In the genomic region with DNA sequence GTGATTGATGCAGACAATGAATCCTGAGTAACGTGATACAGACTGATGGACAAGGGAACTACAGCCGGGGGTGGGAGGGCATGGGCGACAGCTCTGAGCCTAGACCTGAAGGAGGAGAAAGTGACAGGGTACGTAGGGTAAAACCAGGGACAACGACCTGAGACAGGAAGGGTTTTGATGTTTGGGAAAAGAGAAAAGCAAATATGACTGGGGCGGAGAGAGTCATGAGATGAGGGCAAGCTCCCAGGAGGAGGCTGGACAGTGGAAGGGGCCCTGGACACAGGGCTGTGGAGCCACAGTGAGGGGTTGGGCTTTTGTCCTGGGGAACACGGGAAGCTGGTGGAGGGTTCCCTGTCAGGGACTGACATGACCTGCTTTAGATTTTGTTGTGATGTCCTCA, we compare ENCODE assay signal across 1 cellular context.
TF ChIP-seq lines count a peak whose summit lies in the region.

No MANE protein-coding gene starts in this region.

TF ChIP-seq in WTC11, 78 proteins besides CTCF, POLR2A, EP300 and RAD21 (continued from another document):
- TF ChIP-seq, protein P1, sequence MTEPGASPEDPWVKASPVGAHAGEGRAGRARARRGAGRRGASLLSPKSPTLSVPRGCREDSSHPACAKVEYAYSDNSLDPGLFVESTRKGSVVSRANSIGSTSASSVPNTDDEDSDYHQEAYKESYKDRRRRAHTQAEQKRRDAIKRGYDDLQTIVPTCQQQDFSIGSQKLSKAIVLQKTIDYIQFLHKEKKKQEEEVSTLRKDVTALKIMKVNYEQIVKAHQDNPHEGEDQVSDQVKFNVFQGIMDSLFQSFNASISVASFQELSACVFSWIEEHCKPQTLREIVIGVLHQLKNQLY (CRISPR knock-in tag; IDR thresholded peaks at IDR 0.05): no peak
- TF ChIP-seq, protein P2, sequence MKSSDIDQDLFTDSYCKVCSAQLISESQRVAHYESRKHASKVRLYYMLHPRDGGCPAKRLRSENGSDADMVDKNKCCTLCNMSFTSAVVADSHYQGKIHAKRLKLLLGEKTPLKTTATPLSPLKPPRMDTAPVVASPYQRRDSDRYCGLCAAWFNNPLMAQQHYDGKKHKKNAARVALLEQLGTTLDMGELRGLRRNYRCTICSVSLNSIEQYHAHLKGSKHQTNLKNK (CRISPR knock-in tag; IDR thresholded peaks at IDR 0.05): no peak
- TF ChIP-seq, protein P3, sequence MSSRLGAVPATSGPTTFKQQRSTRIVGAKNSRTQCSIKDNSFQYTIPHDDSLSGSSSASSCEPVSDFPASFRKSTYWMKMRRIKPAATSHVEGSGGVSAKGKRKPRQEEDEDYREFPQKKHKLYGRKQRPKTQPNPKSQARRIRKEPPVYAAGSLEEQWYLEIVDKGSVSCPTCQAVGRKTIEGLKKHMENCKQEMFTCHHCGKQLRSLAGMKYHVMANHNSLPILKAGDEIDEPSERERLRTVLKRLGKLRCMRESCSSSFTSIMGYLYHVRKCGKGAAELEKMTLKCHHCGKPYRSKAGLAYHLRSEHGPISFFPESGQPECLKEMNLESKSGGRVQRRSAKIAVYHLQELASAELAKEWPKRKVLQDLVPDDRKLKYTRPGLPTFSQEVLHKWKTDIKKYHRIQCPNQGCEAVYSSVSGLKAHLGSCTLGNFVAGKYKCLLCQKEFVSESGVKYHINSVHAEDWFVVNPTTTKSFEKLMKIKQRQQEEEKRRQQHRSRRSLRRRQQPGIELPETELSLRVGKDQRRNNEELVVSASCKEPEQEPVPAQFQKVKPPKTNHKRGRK (CRISPR knock-in tag; IDR thresholded peaks at IDR 0.05; ENCODE audit: borderline replicate concordance): no peak
- TF ChIP-seq, protein P4, sequence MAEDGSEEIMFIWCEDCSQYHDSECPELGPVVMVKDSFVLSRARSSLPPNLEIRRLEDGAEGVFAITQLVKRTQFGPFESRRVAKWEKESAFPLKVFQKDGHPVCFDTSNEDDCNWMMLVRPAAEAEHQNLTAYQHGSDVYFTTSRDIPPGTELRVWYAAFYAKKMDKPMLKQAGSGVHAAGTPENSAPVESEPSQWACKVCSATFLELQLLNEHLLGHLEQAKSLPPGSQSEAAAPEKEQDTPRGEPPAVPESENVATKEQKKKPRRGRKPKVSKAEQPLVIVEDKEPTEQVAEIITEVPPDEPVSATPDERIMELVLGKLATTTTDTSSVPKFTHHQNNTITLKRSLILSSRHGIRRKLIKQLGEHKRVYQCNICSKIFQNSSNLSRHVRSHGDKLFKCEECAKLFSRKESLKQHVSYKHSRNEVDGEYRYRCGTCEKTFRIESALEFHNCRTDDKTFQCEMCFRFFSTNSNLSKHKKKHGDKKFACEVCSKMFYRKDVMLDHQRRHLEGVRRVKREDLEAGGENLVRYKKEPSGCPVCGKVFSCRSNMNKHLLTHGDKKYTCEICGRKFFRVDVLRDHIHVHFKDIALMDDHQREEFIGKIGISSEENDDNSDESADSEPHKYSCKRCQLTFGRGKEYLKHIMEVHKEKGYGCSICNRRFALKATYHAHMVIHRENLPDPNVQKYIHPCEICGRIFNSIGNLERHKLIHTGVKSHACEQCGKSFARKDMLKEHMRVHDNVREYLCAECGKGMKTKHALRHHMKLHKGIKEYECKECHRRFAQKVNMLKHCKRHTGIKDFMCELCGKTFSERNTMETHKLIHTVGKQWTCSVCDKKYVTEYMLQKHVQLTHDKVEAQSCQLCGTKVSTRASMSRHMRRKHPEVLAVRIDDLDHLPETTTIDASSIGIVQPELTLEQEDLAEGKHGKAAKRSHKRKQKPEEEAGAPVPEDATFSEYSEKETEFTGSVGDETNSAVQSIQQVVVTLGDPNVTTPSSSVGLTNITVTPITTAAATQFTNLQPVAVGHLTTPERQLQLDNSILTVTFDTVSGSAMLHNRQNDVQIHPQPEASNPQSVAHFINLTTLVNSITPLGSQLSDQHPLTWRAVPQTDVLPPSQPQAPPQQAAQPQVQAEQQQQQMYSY (CRISPR knock-in tag; IDR thresholded peaks at IDR 0.05): no peak
- TF ChIP-seq, protein P5, sequence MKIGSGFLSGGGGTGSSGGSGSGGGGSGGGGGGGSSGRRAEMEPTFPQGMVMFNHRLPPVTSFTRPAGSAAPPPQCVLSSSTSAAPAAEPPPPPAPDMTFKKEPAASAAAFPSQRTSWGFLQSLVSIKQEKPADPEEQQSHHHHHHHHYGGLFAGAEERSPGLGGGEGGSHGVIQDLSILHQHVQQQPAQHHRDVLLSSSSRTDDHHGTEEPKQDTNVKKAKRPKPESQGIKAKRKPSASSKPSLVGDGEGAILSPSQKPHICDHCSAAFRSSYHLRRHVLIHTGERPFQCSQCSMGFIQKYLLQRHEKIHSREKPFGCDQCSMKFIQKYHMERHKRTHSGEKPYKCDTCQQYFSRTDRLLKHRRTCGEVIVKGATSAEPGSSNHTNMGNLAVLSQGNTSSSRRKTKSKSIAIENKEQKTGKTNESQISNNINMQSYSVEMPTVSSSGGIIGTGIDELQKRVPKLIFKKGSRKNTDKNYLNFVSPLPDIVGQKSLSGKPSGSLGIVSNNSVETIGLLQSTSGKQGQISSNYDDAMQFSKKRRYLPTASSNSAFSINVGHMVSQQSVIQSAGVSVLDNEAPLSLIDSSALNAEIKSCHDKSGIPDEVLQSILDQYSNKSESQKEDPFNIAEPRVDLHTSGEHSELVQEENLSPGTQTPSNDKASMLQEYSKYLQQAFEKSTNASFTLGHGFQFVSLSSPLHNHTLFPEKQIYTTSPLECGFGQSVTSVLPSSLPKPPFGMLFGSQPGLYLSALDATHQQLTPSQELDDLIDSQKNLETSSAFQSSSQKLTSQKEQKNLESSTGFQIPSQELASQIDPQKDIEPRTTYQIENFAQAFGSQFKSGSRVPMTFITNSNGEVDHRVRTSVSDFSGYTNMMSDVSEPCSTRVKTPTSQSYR (CRISPR knock-in tag; IDR thresholded peaks at IDR 0.05): no peak
- TF ChIP-seq, protein P6, sequence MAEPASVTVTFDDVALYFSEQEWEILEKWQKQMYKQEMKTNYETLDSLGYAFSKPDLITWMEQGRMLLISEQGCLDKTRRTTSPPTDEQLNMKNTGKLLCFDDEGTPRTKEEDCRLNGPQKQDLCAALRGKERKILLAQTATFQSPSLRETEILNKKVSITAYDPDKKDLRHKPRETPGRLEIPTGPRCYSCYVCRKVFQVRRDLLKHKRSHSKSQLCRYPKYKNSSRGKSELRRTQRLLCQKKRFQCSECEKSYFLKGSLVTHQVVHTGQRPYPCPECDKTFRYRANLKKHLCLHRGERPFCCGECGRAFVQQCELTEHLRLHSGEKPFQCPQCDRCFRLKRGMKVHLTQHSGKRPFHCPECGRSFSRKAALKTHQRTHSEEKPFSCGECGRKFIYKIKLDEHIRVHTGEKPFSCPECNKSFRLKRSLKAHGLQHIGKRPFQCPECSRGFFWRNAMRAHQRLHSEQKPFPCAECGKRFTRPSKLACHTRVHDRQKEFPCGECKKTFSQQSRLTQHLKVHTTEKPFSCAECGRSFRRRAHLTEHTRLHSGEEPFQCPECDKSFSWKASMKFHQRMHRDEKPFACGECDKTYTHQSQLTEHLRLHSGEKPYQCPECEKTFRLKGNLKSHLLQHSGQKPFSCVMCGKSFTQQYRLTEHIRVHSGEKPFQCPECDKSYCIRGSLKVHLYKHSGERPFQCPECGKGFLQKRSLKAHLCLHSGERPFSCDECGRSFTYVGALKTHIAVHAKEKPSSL (CRISPR knock-in tag; conservative IDR thresholded peaks at IDR 0.05): no peak
- no peak for TF ChIP-seq TCF7 (CRISPR knock-in tag; IDR thresholded peaks at IDR 0.05; ENCODE audit: low read depth)
TF ChIP-seq in WTC11: peak in this region for 0.
